10 cellular contexts compared by ENCODE assay signal in the genomic region with DNA sequence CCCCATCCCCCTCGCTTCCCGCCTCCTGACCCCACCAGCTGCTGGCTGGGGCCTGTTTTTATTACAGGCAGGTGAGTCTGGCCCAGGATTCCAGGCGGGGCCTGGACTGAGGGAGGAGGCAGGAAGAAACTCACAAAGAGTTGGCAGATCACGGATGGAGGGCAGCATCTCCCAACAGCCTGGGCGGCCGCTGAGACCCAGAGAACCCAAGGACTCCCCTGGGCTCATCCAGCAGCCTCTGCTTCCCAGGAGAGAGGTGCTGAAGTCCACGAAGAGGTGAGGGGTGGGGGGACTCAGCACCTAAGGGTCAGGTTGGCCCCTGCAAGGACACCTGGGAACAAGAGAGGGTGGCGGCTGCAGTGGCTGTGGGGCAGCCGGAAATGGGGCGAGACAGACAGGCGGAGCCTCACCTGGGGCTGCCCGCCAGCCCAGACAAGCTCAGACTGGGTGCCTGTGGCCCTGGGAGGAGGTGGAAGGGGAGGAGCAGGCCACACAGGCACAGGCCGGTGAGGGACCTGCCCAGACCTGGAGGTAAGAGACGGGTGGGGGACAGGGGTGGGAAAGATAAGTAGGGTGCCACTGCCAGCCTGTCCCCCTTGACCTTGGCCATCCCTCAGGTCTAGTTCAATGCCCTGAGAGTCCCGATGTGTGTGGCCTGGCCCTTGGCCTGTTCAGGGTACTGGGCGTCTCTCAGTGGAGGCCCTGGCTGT. TPM values are rescaled to one million over a fixed set of nuclear protein-coding genes. Genes with fewer than 3 reads are reported as not detected.
DNase-seq lines count a peak whose midpoint lies in the region; ATAC-seq, FAIRE-seq and TF ChIP-seq lines count a peak whose summit lies in the region.
"Had no signal": no experiment of that assay in that cellular context is flagged by ENCODE, and none has a peak within 500 bp of the region (broad histone marks: within the 10 kb centered on the region; RNA-seq: fewer than 3 reads in every experiment).

No MANE protein-coding gene starts in this region.

- TF ChIP-seq POLR2A in HepG2 (IDR thresholded peaks at IDR 0.05; ENCODE audit: insufficient read depth in 1 of 2, low read depth in 2 of 2, low read length in 2 of 2) (no peak), uterus (IDR thresholded peaks at IDR 0.05) (no peak)

- TF ChIP-seq EP300 in HepG2 (IDR thresholded peaks at IDR 0.05; ENCODE audit: low read depth in 2 of 2, low read length in 2 of 2) (no peak), HepG2 (CRISPR knock-in tag; IDR thresholded peaks at IDR 0.05; ENCODE audit: borderline replicate concordance) (no peak)

- in situ Hi-C loops in HepG2 (cut with HindIII; ENCODE audit: extremely low pct_ligation_motif_present, low pct_unique_long_range_greater_than_20kb) = no loop called here

- no peak for DNase-seq in activated naive CD8-positive, alpha-beta T cell treated with anti-CD3 and anti-CD28 coated beads for 36 hours
- DNase-seq in activated naive CD8-positive, alpha-beta T cell treated with anti-CD3 and anti-CD28 coated beads, Interleukin-2, amount 50 U/mL, for 24 hours = no peak
- DNase-seq in HepG2 (ENCODE audit: low spot score) = peak; percentile 46
- DNase-seq in uterus = peak; percentile 7 to 10
- no peak for DNase-seq in omental fat pad (ENCODE audit: low spot score)
- DNase-seq: HFFc6, T-helper 1 cell had no signal

- intact Hi-C loops in HepG2 (cut with micrococcal nuclease; ENCODE audit: unreplicated experiment) = no loop called here
- intact Hi-C loops in uterus (cut with DNase I; ENCODE audit: low total_unique reads) = no loop called here

- H3K36me3 Mint-ChIP-seq in activated naive CD8-positive, alpha-beta T cell treated with anti-CD3 and anti-CD28 coated beads for 36 hours = no peaks in the 10 kb centered on the region
- H3K36me3 Mint-ChIP-seq in activated naive CD8-positive, alpha-beta T cell treated with anti-CD3 and anti-CD28 coated beads, Interleukin-2, amount 50 U/mL, for 24 hours (ENCODE audit: low read depth) = no peaks in the 10 kb centered on the region

- H3K9me3 ChIP-seq in HepG2 (ENCODE audit: low read length) = no peaks in the 10 kb centered on the region
- no peaks in the 10 kb centered on the region for H3K9me3 ChIP-seq in uterus

- H3K27me3 Mint-ChIP-seq in activated naive CD8-positive, alpha-beta T cell treated with anti-CD3 and anti-CD28 coated beads for 36 hours = no peaks in the 10 kb centered on the region
- no peaks in the 10 kb centered on the region for H3K27me3 Mint-ChIP-seq in activated naive CD8-positive, alpha-beta T cell treated with anti-CD3 and anti-CD28 coated beads, Interleukin-2, amount 50 U/mL, for 24 hours

- POLR2A ChIA-PET in HepG2 (lab: Yijun Ruan, JAX) = interaction anchor here (1.0 to 8.7 kb wide), 4 partner anchors 9 to 21 kb away, joined by 3 to 127 read pairs (median 48); a partner anchor contains a TSS

- H4K20me1 ChIP-seq in HepG2 (ENCODE audit: insufficient read depth, low read length) = no peaks in the 10 kb centered on the region

- CTCF ChIA-PET in HepG2 (lab: Yijun Ruan, JAX; ENCODE audit: low intra/inter-chr PET ratio, low total read pairs) = interaction anchor here (4.1 kb wide), 1 partner anchor 29 kb away, joined by 21 read pairs; no protein-coding TSS in a partner anchor

- H3K4me3 ChIP-seq in HepG2 (replicated peaks in 1 of 3; ENCODE audit: insufficient read depth in 1 of 3, low read depth in 2 of 3, low read length in 3 of 3) (peak overlapping the region; percentile 60 to 78 (median 64)), uterus (no peak overlapping the region)

- no peak overlapping the region for H3K4me3 Mint-ChIP-seq in activated naive CD8-positive, alpha-beta T cell treated with anti-CD3 and anti-CD28 coated beads for 36 hours
- no peak overlapping the region for H3K4me3 Mint-ChIP-seq in activated naive CD8-positive, alpha-beta T cell treated with anti-CD3 and anti-CD28 coated beads, Interleukin-2, amount 50 U/mL, for 24 hours
- H3K4me3 Mint-ChIP-seq: HFFc6 had no signal

- no peak for TF ChIP-seq CTCF in VCaP (conservative IDR thresholded peaks at IDR 0.05)
- TF ChIP-seq CTCF in HepG2 (CRISPR knock-in tag; IDR thresholded peaks at IDR 0.05) = no peak
- TF ChIP-seq CTCF in uterus (IDR thresholded peaks at IDR 0.05) = no peak
- TF ChIP-seq CTCF in omental fat pad (IDR thresholded peaks at IDR 0.05) = no peak

- H3K27me3 ChIP-seq in HepG2 (ENCODE audit: control insufficient read depth in 1 of 2, insufficient read depth in 2 of 2, low read length in 2 of 2) (peaks cover 0 to 7% of the 10 kb centered on the region in 2 experiments; a peak in 3 of 5 replicates), uterus (no peaks in the 10 kb centered on the region)

- H3K4me1 Mint-ChIP-seq in activated naive CD8-positive, alpha-beta T cell treated with anti-CD3 and anti-CD28 coated beads for 36 hours = peaks cover 10% of the 10 kb centered on the region
- peaks cover 14% of the 10 kb centered on the region for H3K4me1 Mint-ChIP-seq in activated naive CD8-positive, alpha-beta T cell treated with anti-CD3 and anti-CD28 coated beads, Interleukin-2, amount 50 U/mL, for 24 hours

- no peak for FAIRE-seq in HepG2 (lab: Jason Lieb, UNC)

- H3K79me2 ChIP-seq in HepG2 (ENCODE audit: insufficient read depth, low read length) = no peaks in the 10 kb centered on the region

- H3K9ac ChIP-seq in HepG2 (ENCODE audit: insufficient read depth, low read depth, low read length) = peak overlapping the region; percentile 50

- H3K4me1 ChIP-seq in HepG2 (ENCODE audit: insufficient read depth, low read length) (peaks cover 85% of the 10 kb centered on the region), uterus (peaks cover 0 to 12% of the 10 kb centered on the region in 2 donors)

- H3K27ac ChIP-seq in VCaP = peak overlapping the region; percentile 87
- H3K27ac ChIP-seq in HepG2 (ENCODE audit: extremely low read length, insufficient read depth, low read length) = no peak overlapping the region
- no peak overlapping the region for H3K27ac ChIP-seq in uterus

- WGBS in HepG2 (ENCODE audit: low lambda C conversion rate) = 2% methylated on average over 16 of the region's 16 CpGs

- H3K4me2 ChIP-seq in HepG2 (ENCODE audit: low read depth, low read length) = peak overlapping the region; percentile 88

- no peaks in the 10 kb centered on the region for H3K9me3 Mint-ChIP-seq in activated naive CD8-positive, alpha-beta T cell treated with anti-CD3 and anti-CD28 coated beads for 36 hours
- no peaks in the 10 kb centered on the region for H3K9me3 Mint-ChIP-seq in activated naive CD8-positive, alpha-beta T cell treated with anti-CD3 and anti-CD28 coated beads, Interleukin-2, amount 50 U/mL, for 24 hours
- H3K9me3 Mint-ChIP-seq: HFFc6 had no signal

- TF ChIP-seq RAD21 in HepG2 (CRISPR knock-in tag; IDR thresholded peaks at IDR 0.05) = no peak

- no peak for ATAC-seq in activated naive CD8-positive, alpha-beta T cell treated with anti-CD3 and anti-CD28 coated beads, Interleukin-2, amount 50 U/mL, for 24 hours
- peak; percentile 70 for ATAC-seq in HepG2
- ATAC-seq in omental fat pad (ENCODE audit: low FRiP score) = no peak
- ATAC-seq in HG03378 (IDR thresholded peaks at IDR 0.05; ENCODE audit: unreplicated experiment) = no peak
- no peak for ATAC-seq in HG02970 (IDR thresholded peaks at IDR 0.05; ENCODE audit: low FRiP score, unreplicated experiment)

- BruUV-seq in HepG2 (replicated peaks; lab: Mats Ljungman, UMichigan) = TSS peak; percentile 21

- H3K36me3 ChIP-seq in HepG2 (replicated peaks in 1 of 2; ENCODE audit: control insufficient read depth in 1 of 2, insufficient read depth in 2 of 2, low read length in 2 of 2) (no peaks in the 10 kb centered on the region), uterus (no peaks in the 10 kb centered on the region)

- H3K27ac Mint-ChIP-seq in activated naive CD8-positive, alpha-beta T cell treated with anti-CD3 and anti-CD28 coated beads for 36 hours = peak overlapping the region; percentile 25
- H3K27ac Mint-ChIP-seq in activated naive CD8-positive, alpha-beta T cell treated with anti-CD3 and anti-CD28 coated beads, Interleukin-2, amount 50 U/mL, for 24 hours = no peak overlapping the region
- H3K27ac Mint-ChIP-seq: HFFc6 had no signal

- peak overlapping the region; percentile 11 for H2AFZ ChIP-seq in HepG2 (ENCODE audit: low read length)

RNA-seq across cellular contexts. Expression of a gene that starts 8.7 kb away (rescaled TPM):
- total RNA-seq in activated naive CD8-positive, alpha-beta T cell treated with anti-CD3 and anti-CD28 coated beads for 36 hours = 1 to 10 TPM; 2.8 to 3.0 TPM
- 2.8 and 5.9 TPM in 2 replicates for total RNA-seq in HepG2 (2016; rRNA removed; fragmentation: Illumina TruSeq; extraction: Trizol)
- 1.1 and 2.0 TPM in 2 replicates for total RNA-seq in HepG2 (2016; cell fraction: cytosol; rRNA removed; fragmentation: Illumina TruSeq; extraction: Trizol; ENCODE audit: low read depth)
- 2.8 and 5.0 TPM in 2 replicates for total RNA-seq in HepG2 (2016; cell fraction: insoluble cytoplasmic fraction; rRNA removed; fragmentation: Illumina TruSeq; extraction: Trizol)
- 3.1 and 3.2 TPM in 2 replicates for total RNA-seq in HepG2 (2016; cell fraction: membrane; rRNA removed; fragmentation: Illumina TruSeq; extraction: Trizol)
- total RNA-seq in HepG2 (2016; cell fraction: nucleus; rRNA removed; fragmentation: Illumina TruSeq; extraction: Trizol) = 7.2 and 8.0 TPM in 2 replicates
- polyA plus RNA-seq in HepG2 (2011; rRNA removed) = 2.7 and 3.3 TPM in 2 replicates
- 1.8 and 2.1 TPM in 2 replicates for polyA plus RNA-seq in HepG2 (2011; cell fraction: cytosol; rRNA removed)
- polyA plus RNA-seq in HepG2 (2011; cell fraction: nucleus; rRNA removed) = 5.0 and 7.4 TPM in 2 replicates
- 2.3 and 3.3 TPM in 2 replicates for polyA plus RNA-seq in HepG2 (2012)
- 0.83 and 1.3 TPM in 2 replicates for polyA plus RNA-seq in HepG2 (2016; cell fraction: cytosol; fragmentation: Illumina TruSeq; extraction: Trizol; ENCODE audit: low read depth)
- 2.4 and 5.1 TPM in 2 replicates for polyA plus RNA-seq in HepG2 (2016; cell fraction: insoluble cytoplasmic fraction; fragmentation: Illumina TruSeq; extraction: Trizol; ENCODE audit: low read depth)
- polyA plus RNA-seq in HepG2 (2016; cell fraction: membrane; fragmentation: Illumina TruSeq; extraction: Trizol; ENCODE audit: low read depth) = 2.8 and 3.2 TPM in 2 replicates
- polyA plus RNA-seq in HepG2 (2016; cell fraction: nucleus; fragmentation: Illumina TruSeq; extraction: Trizol; ENCODE audit: insufficient read depth, low read depth) = 14.1 and 15.0 TPM in 2 replicates
- polyA minus RNA-seq in HepG2 (2011; rRNA and poly(A)+ RNA removed; ENCODE audit: low replicate concordance) = 4.0 and 29.5 TPM in 2 replicates
- 1.8 and 1.9 TPM in 2 replicates for polyA minus RNA-seq in HepG2 (2011; cell fraction: cytosol; rRNA and poly(A)+ RNA removed)
- 2.4 and 2.8 TPM in 2 replicates for polyA minus RNA-seq in HepG2 (2011; cell fraction: nucleus; rRNA and poly(A)+ RNA removed)
- total RNA-seq in uterus = 10 to 100 TPM in 1 of 4 donors, 1 to 10 TPM in 3; 6.5 to 87.0 (median 7.8) TPM
- 10 to 100 TPM; 15.3 to 99.1 (median 70.5) TPM for total RNA-seq in omental fat pad

RNA-seq across cellular contexts. Expression of a gene that starts 48.3 kb away (rescaled TPM):
- not detected for total RNA-seq in activated naive CD8-positive, alpha-beta T cell treated with anti-CD3 and anti-CD28 coated beads for 36 hours
- 1.0 and 2.7 TPM in 2 replicates for total RNA-seq in HepG2 (2016; rRNA removed; fragmentation: Illumina TruSeq; extraction: Trizol)
- 0.79 and 1.1 TPM in 2 replicates for total RNA-seq in HepG2 (2016; cell fraction: cytosol; rRNA removed; fragmentation: Illumina TruSeq; extraction: Trizol; ENCODE audit: low read depth)
- 1.1 and 2.2 TPM in 2 replicates for total RNA-seq in HepG2 (2016; cell fraction: insoluble cytoplasmic fraction; rRNA removed; fragmentation: Illumina TruSeq; extraction: Trizol)
- 1.0 and 1.5 TPM in 2 replicates for total RNA-seq in HepG2 (2016; cell fraction: membrane; rRNA removed; fragmentation: Illumina TruSeq; extraction: Trizol)
- 2.3 and 2.7 TPM in 2 replicates for total RNA-seq in HepG2 (2016; cell fraction: nucleus; rRNA removed; fragmentation: Illumina TruSeq; extraction: Trizol)
- 11.8 and 13.6 TPM in 2 replicates for polyA plus RNA-seq in HepG2 (2011; rRNA removed)
- 10.8 and 11.2 TPM in 2 replicates for polyA plus RNA-seq in HepG2 (2011; cell fraction: cytosol; rRNA removed)
- 21.1 and 23.7 TPM in 2 replicates for polyA plus RNA-seq in HepG2 (2011; cell fraction: nucleus; rRNA removed)
- 5.8 and 8.1 TPM in 2 replicates for polyA plus RNA-seq in HepG2 (2012)
- 0.49 and 0.54 TPM in 2 replicates for polyA plus RNA-seq in HepG2 (2016; cell fraction: cytosol; fragmentation: Illumina TruSeq; extraction: Trizol; ENCODE audit: low read depth)
- 1.3 TPM in 2 replicates for polyA plus RNA-seq in HepG2 (2016; cell fraction: insoluble cytoplasmic fraction; fragmentation: Illumina TruSeq; extraction: Trizol; ENCODE audit: low read depth)
- polyA plus RNA-seq in HepG2 (2016; cell fraction: membrane; fragmentation: Illumina TruSeq; extraction: Trizol; ENCODE audit: low read depth) = 0.65 and 1.0 TPM in 2 replicates
- 5.4 and 6.5 TPM in 2 replicates for polyA plus RNA-seq in HepG2 (2016; cell fraction: nucleus; fragmentation: Illumina TruSeq; extraction: Trizol; ENCODE audit: insufficient read depth, low read depth)
- polyA minus RNA-seq in HepG2 (2011; rRNA and poly(A)+ RNA removed; ENCODE audit: low replicate concordance) = 0.91 and 31.9 TPM in 2 replicates
- polyA minus RNA-seq in HepG2 (2011; cell fraction: cytosol; rRNA and poly(A)+ RNA removed) = 4.7 and 5.3 TPM in 2 replicates
- polyA minus RNA-seq in HepG2 (2011; cell fraction: nucleus; rRNA and poly(A)+ RNA removed) = 8.9 and 10.4 TPM in 2 replicates
- total RNA-seq in uterus = 1 to 10 TPM in 3 of 4 donors, not detected in 1; 1.0 to 3.2 (median 2.5) TPM
- total RNA-seq in omental fat pad = 10 to 100 TPM in 1 of 4 donors, 1 to 10 TPM in 3; 2.3 to 17.7 (median 4.4) TPM
- total RNA-seq: HFFc6 had no signal

Comparison
In these comparisons a context has a peak if more than half of its experiments do, and no peak if none do; other contexts are left out.
1. DNase-seq: peak in HepG2 (single experiment) and uterus (2 of 2); none in activated naive CD8-positive, alpha-beta T cell treated with anti-CD3 and anti-CD28 coated beads for 36 hours (single experiment), activated naive CD8-positive, alpha-beta T cell treated with anti-CD3 and anti-CD28 coated beads, Interleukin-2, amount 50 U/mL, for 24 hours (single experiment) and omental fat pad (single experiment).
2. H3K4me3 ChIP-seq: peak in HepG2 (3 of 3); none in uterus (0 of 2).